In genomic region chr1:223776075-223776814, GRCh38 we compare ENCODE assay signal across 1 cellular context.
TF ChIP-seq lines count a peak whose summit lies in the region.

No MANE protein-coding gene starts in this region.

TF ChIP-seq in K562, 482 proteins besides CTCF, POLR2A, EP300 and RAD21 (continued from another document and continues in another):
- no peak for TF ChIP-seq NR2C2 (CRISPR knock-in tag; IDR thresholded peaks at IDR 0.05)
- TF ChIP-seq NR2C2 (tag; IDR thresholded peaks at IDR 0.05) = peak; percentile 59; the same call in 1 of the 2 replicates
- no peak for TF ChIP-seq TGIF2 (CRISPR knock-in tag; IDR thresholded peaks at IDR 0.05)
- no peak for TF ChIP-seq ZNF76 (CRISPR knock-in tag; IDR thresholded peaks at IDR 0.05; ENCODE audit: borderline replicate concordance)
- TF ChIP-seq ZNF263 (CRISPR knock-in tag; IDR thresholded peaks at IDR 0.05; ENCODE audit: borderline replicate concordance) = no peak
- 0 out of 2 replicates have a peak, but pooled peaks have one; percentile 51 for TF ChIP-seq POLR2AphosphoS5 (IDR thresholded peaks at IDR 0.05; ENCODE audit: control insufficient read depth, insufficient read depth, low read depth, low read length)
- TF ChIP-seq MEF2A (IDR thresholded peaks at IDR 0.05; ENCODE audit: control insufficient read depth, low read depth, low read length) = no peak
- TF ChIP-seq NFIC (IDR thresholded peaks at IDR 0.05) = 0 out of 2 replicates have a peak, but pooled peaks have one; percentile 4
- TF ChIP-seq GATAD2B (IDR thresholded peaks at IDR 0.05; ENCODE audit: borderline replicate concordance) = no peak
- TF ChIP-seq NFXL1 (CRISPR knock-in tag; IDR thresholded peaks at IDR 0.05) = no peak
- no peak for TF ChIP-seq ARID4B (CRISPR knock-in tag; IDR thresholded peaks at IDR 0.05)
- peak; percentile 93 for TF ChIP-seq SMARCE1 (IDR thresholded peaks at IDR 0.05)
- TF ChIP-seq TBP (optimal IDR thresholded peaks at IDR 0.05; ENCODE audit: low read depth, low read length) = peak; percentile 8
- 0 out of 2 replicates have a peak, but pooled peaks have one; percentile 58 for TF ChIP-seq MIER1 (IDR thresholded peaks at IDR 0.05; ENCODE audit: low read depth)
- no peak for TF ChIP-seq HCFC1 (IDR thresholded peaks at IDR 0.05; ENCODE audit: low read depth, low read length)
- TF ChIP-seq JUNB (CRISPR knock-in tag; conservative IDR thresholded peaks at IDR 0.05) = no peak
- TF ChIP-seq CBX8 (IDR thresholded peaks at IDR 0.05; ENCODE audit: borderline replicate concordance, extremely low read depth, low read depth, low read length, poor library complexity, severe bottlenecking) = no peak
- TF ChIP-seq NCOA1 (IDR thresholded peaks at IDR 0.05; ENCODE audit: low read depth) = 0 out of 2 replicates have a peak, but pooled peaks have one; percentile 32
- no peak for TF ChIP-seq ZNF830 (CRISPR knock-in tag; IDR thresholded peaks at IDR 0.05)
- TF ChIP-seq NCOA2 (IDR thresholded peaks at IDR 0.05; ENCODE audit: partially characterized antibody in 2 of 2) = no peak
- TF ChIP-seq RBBP5 (IDR thresholded peaks at IDR 0.05; ENCODE audit: borderline replicate concordance, insufficient read depth, low read length, poor library complexity, severe bottlenecking) = no peak
- TF ChIP-seq HMGN3 (IDR thresholded peaks at IDR 0.05; ENCODE audit: borderline replicate concordance, extremely low read depth, insufficient read length, low read depth, low read length) = no peak
- no peak for TF ChIP-seq ID3 (CRISPR knock-in tag; IDR thresholded peaks at IDR 0.05)
- peak; percentile 68; the same call in 1 of the 2 replicates for TF ChIP-seq ID3 (tag; IDR thresholded peaks at IDR 0.05)
- peak; percentile 71 for TF ChIP-seq TEAD4 (IDR thresholded peaks at IDR 0.05; ENCODE audit: low read length)
- TF ChIP-seq TEAD4 (CRISPR knock-in tag; IDR thresholded peaks at IDR 0.05; ENCODE audit: borderline replicate concordance) = no peak
- no peak for TF ChIP-seq MCM2 (IDR thresholded peaks at IDR 0.05; ENCODE audit: low read depth)
- TF ChIP-seq ZNF395 (CRISPR knock-in tag; IDR thresholded peaks at IDR 0.05) = no peak; the same call in 1 of the 2 replicates
- TF ChIP-seq HNRNPH1 (optimal IDR thresholded peaks at IDR 0.05; ENCODE audit: low read depth, low read length) = no peak
- peak; percentile 92 for TF ChIP-seq SMARCA4 (IDR thresholded peaks at IDR 0.05)
- no peak for TF ChIP-seq RB1 (IDR thresholded peaks at IDR 0.05; ENCODE audit: low read depth)
- no peak for TF ChIP-seq PREB (CRISPR knock-in tag; IDR thresholded peaks at IDR 0.05)
- no peak for TF ChIP-seq ZHX1 (conservative IDR thresholded peaks at IDR 0.05; ENCODE audit: low read length)
- peak; percentile 31 to 45; a peak in 1 of 4 replicates for TF ChIP-seq TBL1XR1 (IDR thresholded peaks at IDR 0.05; ENCODE audit: low read length in 2 of 2)
- TF ChIP-seq GTF2A2 (tag; IDR thresholded peaks at IDR 0.05) = no peak
- TF ChIP-seq CAMTA2 (CRISPR knock-in tag; conservative IDR thresholded peaks at IDR 0.05) = no peak
- no peak for TF ChIP-seq CHCHD3 (CRISPR knock-in tag; IDR thresholded peaks at IDR 0.05)
- peak; percentile 41; the same call in 1 of the 2 replicates for TF ChIP-seq EP400 (IDR thresholded peaks at IDR 0.05)
- TF ChIP-seq ZNF277 (CRISPR knock-in tag; IDR thresholded peaks at IDR 0.05; ENCODE audit: borderline replicate concordance) = no peak
- TF ChIP-seq ZNF785 (CRISPR knock-in tag; IDR thresholded peaks at IDR 0.05) = no peak
- no peak; a peak in 1 of 6 replicates for TF ChIP-seq ZBTB11 (CRISPR knock-in tag; IDR thresholded peaks at IDR 0.05)
- TF ChIP-seq RERE (CRISPR knock-in tag; IDR thresholded peaks at IDR 0.05; ENCODE audit: borderline replicate concordance) = 0 out of 2 replicates have a peak, but pooled peaks have one; percentile 76
- 0 out of 2 replicates have a peak, but pooled peaks have one; percentile 32 for TF ChIP-seq MTA3 (IDR thresholded peaks at IDR 0.05; ENCODE audit: borderline replicate concordance)
